Comparison of ENCODE assay signal across 36 cellular contexts in genomic region chr12:52291267-52291935, GRCh38. TPM values are rescaled to one million over a fixed set of nuclear protein-coding genes. Genes with fewer than 3 reads are reported as not detected.
DNase-seq lines count a peak whose midpoint lies in the region; ATAC-seq and TF ChIP-seq lines count a peak whose summit lies in the region.
"Had no signal": no experiment of that assay in that cellular context is flagged by ENCODE, and none has a peak within 500 bp of the region (broad histone marks: within the 10 kb centered on the region; RNA-seq: fewer than 3 reads in every experiment).

Gene KRT81 (minus strand): TSS chr12:52291534. CDS start chr12:52291465, 69 bp downstream.

- H3K27ac ChIP-seq in endodermal cell (ENCODE audit: low read depth, low read length) (no peak within 1 kb of the TSS), spleen (no peak within 1 kb of the TSS), esophagus squamous epithelium (no peak within 1 kb of the TSS)
- H3K27ac ChIP-seq: 22Rv1, neutrophil, transverse colon had no signal

- no peaks in the 10 kb centered on the region for H3K36me3 Mint-ChIP-seq in endodermal cell (ENCODE audit: low read depth)
- H3K36me3 Mint-ChIP-seq: activated naive CD8-positive, alpha-beta T cell treated with anti-CD3 and anti-CD28 coated beads, Interleukin-2, amount 10 ng/mL, durations not matched to agents 7 days and 5 days; naive B cell had no signal

- H3K4me3 Mint-ChIP-seq in endodermal cell: no peak within 1 kb of the TSS
- H3K4me3 Mint-ChIP-seq: activated naive CD8-positive, alpha-beta T cell treated with anti-CD3 and anti-CD28 coated beads, Interleukin-2, amount 10 ng/mL, durations not matched to agents 7 days and 5 days; activated T-cell treated with anti-CD3 and anti-CD28 coated beads, Interleukin-2, amount 50 U/mL, for 24 hours; CD4-positive, alpha-beta T cell; effector memory CD8-positive, alpha-beta T cell; naive B cell had no signal

- H3K9me3 Mint-ChIP-seq in endodermal cell: no peaks in the 10 kb centered on the region
- H3K9me3 Mint-ChIP-seq: activated naive CD8-positive, alpha-beta T cell treated with anti-CD3 and anti-CD28 coated beads, Interleukin-2, amount 10 ng/mL, durations not matched to agents 7 days and 5 days; activated T-cell treated with anti-CD3 and anti-CD28 coated beads, Interleukin-2, amount 50 U/mL, for 24 hours; CD4-positive, alpha-beta T cell; effector memory CD8-positive, alpha-beta T cell had no signal

- H3K9ac ChIP-seq in endodermal cell (ENCODE audit: extremely low read depth, low read length, poor library complexity, severe bottlenecking): no peak within 1 kb of the TSS

- DNase-seq in NCI-H2171 treated with DMSO at 0.1 percent for 48 hours (lab: John Stamatoyannopoulos, UW) (peak; percentile 66), NCI-H2171 (lab: John Stamatoyannopoulos, UW) (no peak), H7 (peak; percentile 55), endodermal cell (peak; percentile 60), spleen (peak; percentile 31), NCI-H774 (lab: John Stamatoyannopoulos, UW) (no peak), esophagus squamous epithelium (lab: John Stamatoyannopoulos, UW) (no peak)
- DNase-seq: activated CD4-positive, CD25-positive, alpha-beta regulatory T cell treated with anti-CD3 and anti-CD28 coated beads, Interleukin-2, amount 50 U/mL, for 72 hours; activated effector memory CD4-positive, alpha-beta T cell treated with anti-CD3 and anti-CD28 coated beads, Interleukin-2, amount 50 U/mL, for 16 hours; activated naive CD8-positive, alpha-beta T cell treated with anti-CD3 and anti-CD28 coated beads, Interleukin-2, amount 10 ng/mL, durations not matched to agents 7 days and 5 days; activated T-cell treated with anti-CD3 and anti-CD28 coated beads, Interleukin-2, amount 50 U/mL, for 24 hours; AML-193; aorta; cortex of kidney; effector memory CD8-positive, alpha-beta T cell; glutamatergic neuron; MG63; midbrain; naive B cell; NCI-H1105; NCI-H1930; NCI-H526; SIG-M5; stimulated activated CD4-positive, alpha-beta T cell treated with anti-CD3 and anti-CD28 coated beads, Interleukin-15, amount 100 ng/mL, for 24 hours; stimulated activated CD4-positive, alpha-beta T cell treated with anti-CD3 and anti-CD28 coated beads, Interleukin-4, amount 100 ng/mL, for 4 hours; transverse colon had no signal

- ATAC-seq in GM21737 (IDR thresholded peaks at IDR 0.05; ENCODE audit: unreplicated experiment): no peak
- ATAC-seq: effector memory CD8-positive, alpha-beta T cell; K562; Panc1 had no signal

- H3K27me3 ChIP-seq in H7 (ENCODE audit: control insufficient read depth, insufficient read depth, low read length) (no peaks in the 10 kb centered on the region), endodermal cell (ENCODE audit: control insufficient read depth, insufficient read depth, low read length, poor library complexity, severe bottlenecking) (peaks cover 28% of the 10 kb centered on the region), spleen (replicated peaks in 1 of 7) (peaks cover 0 to 16% (median 0%) of the 10 kb centered on the region in 7 donors), esophagus squamous epithelium (peaks cover 0 to 34% (median 0%) of the 10 kb centered on the region in 4 donors)
- H3K27me3 ChIP-seq: MG63 had no signal

- H3K4me1 ChIP-seq in endodermal cell (ENCODE audit: control insufficient read depth, insufficient read depth, low read length): no peaks in the 10 kb centered on the region
- peaks cover 0 to 4% (median 0%) of the 10 kb centered on the region in 6 donors for H3K4me1 ChIP-seq in spleen
- no peaks in the 10 kb centered on the region for H3K4me1 ChIP-seq in esophagus squamous epithelium
- H3K4me1 ChIP-seq: transverse colon had no signal

- H3K4me3 ChIP-seq in H7 (ENCODE audit: insufficient read depth, low read depth, low read length): no peak within 1 kb of the TSS
- H3K4me3 ChIP-seq in endodermal cell (ENCODE audit: low read length): no peak within 1 kb of the TSS
- no peak within 1 kb of the TSS for H3K4me3 ChIP-seq in spleen
- no peak within 1 kb of the TSS for H3K4me3 ChIP-seq in esophagus squamous epithelium
- H3K4me3 ChIP-seq: K562, MG63, transverse colon had no signal

- TF ChIP-seq POLR2A in spleen (IDR thresholded peaks at IDR 0.05) (no peak), esophagus squamous epithelium (IDR thresholded peaks at IDR 0.05) (no peak)

- TF ChIP-seq CTCF in endodermal cell (conservative IDR thresholded peaks at IDR 0.05) (no peak), spleen (IDR thresholded peaks at IDR 0.05 in 8 of 11, conservative IDR thresholded peaks at IDR 0.05 in 3 of 11) (no peak), esophagus squamous epithelium (IDR thresholded peaks at IDR 0.05) (no peak)

- H3K9me3 ChIP-seq in endodermal cell (ENCODE audit: control insufficient read depth, low read length) (no peaks in the 10 kb centered on the region), spleen (no peaks in the 10 kb centered on the region), esophagus squamous epithelium (no peaks in the 10 kb centered on the region)
- H3K9me3 ChIP-seq: MG63, neutrophil, transverse colon had no signal

- H3K36me3 ChIP-seq in H7 (replicated peaks; ENCODE audit: control insufficient read depth, insufficient read depth, low read length) (no peaks in the 10 kb centered on the region), endodermal cell (ENCODE audit: control insufficient read depth, insufficient read depth, low read length) (no peaks in the 10 kb centered on the region), spleen (no peaks in the 10 kb centered on the region), esophagus squamous epithelium (no peaks in the 10 kb centered on the region)
- H3K36me3 ChIP-seq: MG63, neutrophil, transverse colon had no signal

- H3K27ac Mint-ChIP-seq in endodermal cell: no peak within 1 kb of the TSS
- H3K27ac Mint-ChIP-seq: activated naive CD8-positive, alpha-beta T cell treated with anti-CD3 and anti-CD28 coated beads, Interleukin-2, amount 10 ng/mL, durations not matched to agents 7 days and 5 days; activated T-cell treated with anti-CD3 and anti-CD28 coated beads, Interleukin-2, amount 50 U/mL, for 24 hours; CD4-positive, alpha-beta T cell; effector memory CD8-positive, alpha-beta T cell; naive B cell had no signal

- no peaks in the 10 kb centered on the region for H3K4me1 Mint-ChIP-seq in endodermal cell

- H3K27me3 Mint-ChIP-seq in endodermal cell (ENCODE audit: insufficient read depth): peaks cover 28% of the 10 kb centered on the region

- 90% methylated on average over 18 to 23 of the region's 32 CpGs for WGBS in endodermal cell (ENCODE audit: insufficient coverage in 1 of 2, insufficient read length in 1 of 2), 2 experiments
- 60 to 77% (median 68%) methylated on average over 5 to 24 of the region's 32 CpGs for WGBS in spleen, 5 donors
- 60 to 63% methylated on average over 3 to 18 of the region's 32 CpGs for WGBS in esophagus squamous epithelium, 2 donors

- intact Hi-C loops in spleen (cut with DNase I; ENCODE audit: low total_unique reads) (no loop called here), esophagus squamous epithelium (cut with DNase I) (no loop called here)

RNA-seq across cellular contexts. Expression of gene KRT81, which starts in this region (rescaled TPM):
- total RNA-seq in H7 (2014; rRNA removed; shearing (Covaris generic)): not detected in 2 replicates
- total RNA-seq in endodermal cell (not detected), spleen (not detected), esophagus squamous epithelium (not detected)
- not detected for polyA plus RNA-seq in endodermal cell (2013, experiment 1 of 2)
- polyA plus RNA-seq in endodermal cell (2013, experiment 2 of 2): not detected
- polyA plus RNA-seq in spleen: under 1 TPM in 2 of 3 donors, not detected in 1; 0.05 to 0.37 TPM
- total RNA-seq: activated naive CD8-positive, alpha-beta T cell treated with anti-CD3 and anti-CD28 coated beads, Interleukin-2, amount 10 ng/mL, durations not matched to agents 7 days and 5 days; CD4-positive, alpha-beta T cell; fibroblast of villous mesenchyme; HT-29; liver; pulmonary artery endothelial cell; transverse colon had no signal
- polyA plus RNA-seq: K562, liver had no signal

Comparison
In these comparisons a context has a peak if more than half of its experiments do, and no peak if none do; other contexts are left out.
1. Peak in DNase-seq in H7; RNA of the gene not detected or under 1 TPM.
2. Peak in DNase-seq in endodermal cell; RNA of the gene not detected or under 1 TPM.
3. Peak in DNase-seq in spleen; RNA of the gene not detected or under 1 TPM.